In genomic region chr17:64148699-64149098, GRCh38 we compare ENCODE assay signal across 8 cellular contexts. TPM values are rescaled to one million over a fixed set of nuclear protein-coding genes. Genes with fewer than 3 reads are reported as not detected.
DNase-seq lines count a peak whose midpoint lies in the region.

No MANE protein-coding gene starts in this region.

- no peaks in the 10 kb centered on the region for H3K27me3 Mint-ChIP-seq in CD4-positive, alpha-beta memory T cell
- no peaks in the 10 kb centered on the region for H3K27me3 Mint-ChIP-seq in activated CD4-positive, alpha-beta memory T cell treated with anti-CD3 and anti-CD28 coated beads for 36 hours

- no peaks in the 10 kb centered on the region for H3K9me3 Mint-ChIP-seq in CD4-positive, alpha-beta memory T cell
- H3K9me3 Mint-ChIP-seq in activated CD4-positive, alpha-beta memory T cell treated with anti-CD3 and anti-CD28 coated beads for 36 hours: no peaks in the 10 kb centered on the region

- H3K36me3 ChIP-seq in CD4-positive, alpha-beta memory T cell (ENCODE audit: insufficient read depth, low read length): peaks cover 20% of the 10 kb centered on the region

- peaks cover 15 to 30% (median 21%) of the 10 kb centered on the region in 4 donors for H3K4me1 Mint-ChIP-seq in CD4-positive, alpha-beta memory T cell
- peaks cover 23% of the 10 kb centered on the region for H3K4me1 Mint-ChIP-seq in activated CD4-positive, alpha-beta memory T cell treated with anti-CD3 and anti-CD28 coated beads for 36 hours (ENCODE audit: low read depth)

- no peak overlapping the region for H3K27ac ChIP-seq in CD4-positive, alpha-beta memory T cell (ENCODE audit: low read depth, low read length)

- intact Hi-C loops in CD4-positive, alpha-beta memory T cell (cut with micrococcal nuclease): no loop called here
- intact Hi-C loops in activated CD4-positive, alpha-beta memory T cell treated with anti-CD3 and anti-CD28 coated beads for 36 hours (cut with micrococcal nuclease): loop anchor here (5.0 kb wide), 2 partner anchors 69 to 349 kb away; partner anchors contain the start of gene POLG2

- CTCF ChIA-PET in CD4-positive, alpha-beta memory T cell (lab: Charles Lee; ENCODE audit: partially characterized antibody): interaction anchor here (1.0 to 3.7 kb wide), 8 partner anchors 15 to 264 kb away, joined by 3 to 17 read pairs (median 5); partner anchors contain the start of gene GH1
- CTCF ChIA-PET in activated CD4-positive, alpha-beta memory T cell treated with anti-CD3 and anti-CD28 coated beads for 36 hours (lab: Charles Lee): interaction anchor here (0.6 to 6.1 kb wide), 13 partner anchors 16 to 271 kb away, joined by 3 to 45 read pairs (median 5); no protein-coding TSS in a partner anchor

- H3K36me3 Mint-ChIP-seq in CD4-positive, alpha-beta memory T cell: peaks cover 18 to 39% of the 10 kb centered on the region in 2 donors
- peaks cover 12% of the 10 kb centered on the region for H3K36me3 Mint-ChIP-seq in activated CD4-positive, alpha-beta memory T cell treated with anti-CD3 and anti-CD28 coated beads for 36 hours

- POLR2A ChIA-PET in CD4-positive, alpha-beta memory T cell (lab: Charles Lee; ENCODE audit: partially characterized antibody): interaction anchor here (0.7 to 9.9 kb wide), 4 partner anchors 18 to 123 kb away, joined by 3 to 211 read pairs (median 51); partner anchors contain the start of gene ERN1
- POLR2A ChIA-PET in activated CD4-positive, alpha-beta memory T cell treated with anti-CD3 and anti-CD28 coated beads for 36 hours (lab: Charles Lee): interaction anchor here (1.0 to 4.0 kb wide), 4 partner anchors 17 to 121 kb away, joined by 3 to 65 read pairs (median 6); partner anchors contain the start of genes ERN1 and TEX2

- H3K4me1 ChIP-seq in CD4-positive, alpha-beta memory T cell (ENCODE audit: insufficient read depth, low read length): peaks cover 22% of the 10 kb centered on the region

- no peaks in the 10 kb centered on the region for H3K9me3 ChIP-seq in CD4-positive, alpha-beta memory T cell (ENCODE audit: control insufficient read depth in 1 of 2, low read length in 2 of 2)

- no peaks in the 10 kb centered on the region for H3K27me3 ChIP-seq in CD4-positive, alpha-beta memory T cell (ENCODE audit: insufficient read depth, low read length)

- H3K4me3 Mint-ChIP-seq in CD4-positive, alpha-beta memory T cell: peak overlapping the region in 1 of 8 donors; percentile 65
- H3K4me3 Mint-ChIP-seq in activated CD4-positive, alpha-beta memory T cell treated with anti-CD3 and anti-CD28 coated beads for 36 hours: peak overlapping the region; percentile 48

- DNase-seq in CD4-positive, alpha-beta memory T cell: no peak
- peak; percentile 43 for DNase-seq in HK-2 (ENCODE audit: unreplicated experiment)
- peak; percentile 31 for DNase-seq in activated CD4-positive, alpha-beta memory T cell treated with anti-CD3 and anti-CD28 coated beads for 36 hours
- peak; percentile 67 for DNase-seq in medulla oblongata (ENCODE audit: extremely low spot score)
- DNase-seq in NCI-H345 (lab: John Stamatoyannopoulos, UW): no peak
- no peak for DNase-seq in ecto neural progenitor cell (ENCODE audit: low spot score)
- DNase-seq in NCI-H2227 (lab: John Stamatoyannopoulos, UW; ENCODE audit: unreplicated experiment): no peak
- no peak for DNase-seq in NCI-H526 treated with DMSO at 0.1 percent for 48 hours (lab: John Stamatoyannopoulos, UW)

- no peak overlapping the region for H3K4me3 ChIP-seq in CD4-positive, alpha-beta memory T cell (ENCODE audit: low read length in 2 of 2)

- peak overlapping the region in 4 of 7 donors; percentile 10 to 67 (median 33) for H3K27ac Mint-ChIP-seq in CD4-positive, alpha-beta memory T cell
- H3K27ac Mint-ChIP-seq in activated CD4-positive, alpha-beta memory T cell treated with anti-CD3 and anti-CD28 coated beads for 36 hours: peak overlapping the region; percentile 64

RNA-seq across cellular contexts. Expression of gene ERN1, which starts 18.8 kb away (rescaled TPM):
- 100 to 1,000 TPM; 163 to 172 TPM for total RNA-seq in CD4-positive, alpha-beta memory T cell
- polyA plus RNA-seq in CD4-positive, alpha-beta memory T cell: 100 to 1,000 TPM in 1 of 2 donors, 10 to 100 TPM in 1; 47.9 to 124 TPM
- 10 to 100 TPM; 45.3 to 47.7 TPM for total RNA-seq in activated CD4-positive, alpha-beta memory T cell treated with anti-CD3 and anti-CD28 coated beads for 36 hours

Comparison
In these comparisons a context has a peak if more than half of its experiments do, and no peak if none do; other contexts are left out.
1. DNase-seq: peak in HK-2 (single experiment), activated CD4-positive, alpha-beta memory T cell treated with anti-CD3 and anti-CD28 coated beads for 36 hours (single experiment) and medulla oblongata (single experiment); none in CD4-positive, alpha-beta memory T cell (0 of 5), NCI-H345 (single experiment), ecto neural progenitor cell (single experiment), NCI-H2227 (single experiment) and NCI-H526 treated with DMSO at 0.1 percent for 48 hours (single experiment).